14 cellular contexts compared by ENCODE assay signal in the genomic region with DNA sequence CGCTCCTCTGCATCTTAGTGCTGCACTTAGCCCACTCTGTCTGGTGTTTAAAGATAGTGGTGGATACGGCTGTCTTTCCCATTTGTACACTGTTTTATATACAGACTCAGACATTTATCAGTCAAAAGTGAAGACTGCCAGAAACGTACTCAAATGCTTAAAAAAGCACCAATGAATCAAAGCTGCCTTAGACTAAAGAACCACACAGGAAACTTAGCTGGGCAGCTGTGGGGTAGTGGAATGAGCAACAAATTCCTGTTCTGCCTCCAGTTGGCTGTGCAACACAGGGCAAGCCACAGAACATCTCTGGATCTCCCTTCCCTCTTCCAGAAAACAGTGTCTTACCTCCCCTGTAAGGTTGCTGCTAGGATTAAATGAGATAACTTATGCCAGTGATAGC.
A peak's percentile ranks its signal among the peaks of the same experiment; 100 is the strongest.
DNase-seq lines count a peak whose midpoint lies in the region; ATAC-seq, FAIRE-seq and TF ChIP-seq lines count a peak whose summit lies in the region.
"Had no signal": no experiment of that assay in that cellular context is flagged by ENCODE, and none has a peak within 500 bp of the region (broad histone marks: within the 10 kb centered on the region; RNA-seq: fewer than 3 reads in every experiment).

No MANE protein-coding gene starts in this region.

- H3K36me3 Mint-ChIP-seq in CD4-positive, alpha-beta T cell (ENCODE audit: low read depth) = no peaks in the 10 kb centered on the region
- no peaks in the 10 kb centered on the region for H3K36me3 Mint-ChIP-seq in activated CD8-positive, alpha-beta T cell treated with anti-CD3 and anti-CD28 coated beads for 36 hours (ENCODE audit: low read depth)
- H3K36me3 Mint-ChIP-seq in natural killer cell = no peaks in the 10 kb centered on the region

- no peaks in the 10 kb centered on the region for H3K27me3 ChIP-seq in CD4-positive, alpha-beta T cell (ENCODE audit: control insufficient read depth, insufficient read depth, low read length)
- no peaks in the 10 kb centered on the region for H3K27me3 ChIP-seq in right cardiac atrium (ENCODE audit: control insufficient read depth, insufficient read depth)
- H3K27me3 ChIP-seq in aorta (ENCODE audit: control insufficient read depth in 1 of 2, insufficient read depth in 2 of 2, low read length in 1 of 2) = no peaks in the 10 kb centered on the region
- H3K27me3 ChIP-seq: adrenal gland, right lobe of liver had no signal

- DNase-seq in CD4-positive, alpha-beta T cell = no peak
- DNase-seq in activated CD8-positive, alpha-beta T cell treated with anti-CD3 and anti-CD28 coated beads for 36 hours = peak; percentile 58
- DNase-seq in natural killer cell (no peak), right cardiac atrium (no peak), aorta (no peak), kidney (no peak), hepatic stellate cell (ENCODE audit: low spot score) (no peak)
- DNase-seq: adrenal gland, Karpas-422, NCI-H2227 treated with DMSO at 0.1 percent for 48 hours, right lobe of liver, RPMI8226 had no signal

- TF ChIP-seq CTCF in CD4-positive, alpha-beta T cell (IDR thresholded peaks at IDR 0.05) = no peak
- TF ChIP-seq CTCF in activated CD8-positive, alpha-beta T cell treated with anti-CD3 and anti-CD28 coated beads for 36 hours (IDR thresholded peaks at IDR 0.05) = no peak
- TF ChIP-seq CTCF in natural killer cell (IDR thresholded peaks at IDR 0.05) = no peak
- TF ChIP-seq CTCF in kidney (IDR thresholded peaks at IDR 0.05; ENCODE audit: borderline replicate concordance, extremely low read depth, insufficient read depth) = no peak

- WGBS in right cardiac atrium = 57% methylated on average over 3 of the region's 3 CpGs
- WGBS in aorta, 2 donors = 39 to 41% methylated on average over 3 of the region's 3 CpGs

- no peak overlapping the region for H3K9ac ChIP-seq in kidney (ENCODE audit: low read length in 2 of 2)

- no peak overlapping the region for H3K27ac Mint-ChIP-seq in CD4-positive, alpha-beta T cell
- H3K27ac Mint-ChIP-seq in activated CD8-positive, alpha-beta T cell treated with anti-CD3 and anti-CD28 coated beads for 36 hours = no peak overlapping the region
- H3K27ac Mint-ChIP-seq in natural killer cell = peak overlapping the region; percentile 26 to 55

- H3K4me1 ChIP-seq in right cardiac atrium (ENCODE audit: control insufficient read depth, insufficient read depth, low read length) (peaks cover 9% of the 10 kb centered on the region), aorta (ENCODE audit: control insufficient read depth in 1 of 2, insufficient read depth in 2 of 2, low read length in 2 of 2) (no peaks in the 10 kb centered on the region), kidney (ENCODE audit: control insufficient read depth in 1 of 2, insufficient read depth in 1 of 2, low read depth in 1 of 2, low read length in 2 of 2) (no peaks in the 10 kb centered on the region)

- H3K4me1 Mint-ChIP-seq in CD4-positive, alpha-beta T cell (ENCODE audit: low read depth) = peaks cover 36% of the 10 kb centered on the region
- H3K4me1 Mint-ChIP-seq in activated CD8-positive, alpha-beta T cell treated with anti-CD3 and anti-CD28 coated beads for 36 hours (ENCODE audit: low read depth) = peaks cover 41% of the 10 kb centered on the region
- peaks cover 28 to 52% of the 10 kb centered on the region in 2 donors for H3K4me1 Mint-ChIP-seq in natural killer cell

- no peaks in the 10 kb centered on the region for H3K9me3 ChIP-seq in CD4-positive, alpha-beta T cell (ENCODE audit: control insufficient read depth, low read length)
- H3K9me3 ChIP-seq in right cardiac atrium (ENCODE audit: control insufficient read depth, low read length) (no peaks in the 10 kb centered on the region), aorta (ENCODE audit: control insufficient read depth, low read length) (no peaks in the 10 kb centered on the region), kidney (ENCODE audit: control insufficient read depth in 1 of 2, low read length in 2 of 2) (no peaks in the 10 kb centered on the region)
- H3K9me3 ChIP-seq: adrenal gland, right lobe of liver had no signal

- no peak for FAIRE-seq in kidney (lab: Jason Lieb, UNC)
- FAIRE-seq: GM18507 had no signal

- POLR2A ChIA-PET in CD4-positive, alpha-beta T cell (lab: Charles Lee) = interaction anchor here (1.2 to 1.4 kb wide), 2 partner anchors 8 to 18 kb away, joined by 3 to 5 read pairs; no protein-coding TSS in a partner anchor
- POLR2A ChIA-PET in activated CD8-positive, alpha-beta T cell treated with anti-CD3 and anti-CD28 coated beads for 36 hours (lab: Charles Lee) = interaction anchor here (0.6 to 1.4 kb wide), 4 partner anchors 14 to 240 kb away, joined by 3 to 4 read pairs (median 4); no protein-coding TSS in a partner anchor

- ATAC-seq in CD4-positive, alpha-beta T cell (ENCODE audit: poor library complexity) = peak; percentile 43
- ATAC-seq in GM21447 (IDR thresholded peaks at IDR 0.05; ENCODE audit: unreplicated experiment) (peak; percentile 52), natural killer cell (no peak), right cardiac atrium (no peak), aorta (ENCODE audit: low FRiP score) (no peak)
- peak; percentile 84 for ATAC-seq in activated CD8-positive, alpha-beta T cell treated with anti-CD3 and anti-CD28 coated beads for 36 hours
- ATAC-seq: right lobe of liver had no signal

- H3K27me3 Mint-ChIP-seq in CD4-positive, alpha-beta T cell = no peaks in the 10 kb centered on the region
- no peaks in the 10 kb centered on the region for H3K27me3 Mint-ChIP-seq in activated CD8-positive, alpha-beta T cell treated with anti-CD3 and anti-CD28 coated beads for 36 hours
- H3K27me3 Mint-ChIP-seq in natural killer cell (ENCODE audit: low read depth in 2 of 2) = no peaks in the 10 kb centered on the region

- intact Hi-C loops in CD4-positive, alpha-beta T cell (cut with DNase I, micrococcal nuclease) = no loop called here
- intact Hi-C loops in activated CD8-positive, alpha-beta T cell treated with anti-CD3 and anti-CD28 coated beads for 36 hours (cut with micrococcal nuclease) = no loop called here
- intact Hi-C loops in natural killer cell (cut with micrococcal nuclease) = loop anchor here (10.0 kb wide), 1 partner anchor 126 kb away; no protein-coding TSS in a partner anchor
- intact Hi-C loops in right cardiac atrium (cut with DNase I) = no loop called here
- intact Hi-C loops in aorta (cut with DNase I) = no loop called here
- intact Hi-C loops in kidney (cut with DNase I) = no loop called here

- H3K4me3 Mint-ChIP-seq in CD4-positive, alpha-beta T cell = no peak overlapping the region
- H3K4me3 Mint-ChIP-seq in activated CD8-positive, alpha-beta T cell treated with anti-CD3 and anti-CD28 coated beads for 36 hours = no peak overlapping the region
- H3K4me3 Mint-ChIP-seq in natural killer cell = no peak overlapping the region

- no peak overlapping the region for H3K27ac ChIP-seq in CD4-positive, alpha-beta T cell (ENCODE audit: low read depth, low read length)
- H3K27ac ChIP-seq in right cardiac atrium (ENCODE audit: low read length) (no peak overlapping the region), aorta (ENCODE audit: low read depth in 1 of 2, low read length in 2 of 2) (no peak overlapping the region), kidney (ENCODE audit: low read depth in 2 of 2, low read length in 2 of 2) (no peak overlapping the region)
- H3K27ac ChIP-seq: right lobe of liver had no signal

- no peaks in the 10 kb centered on the region for H3K9me3 Mint-ChIP-seq in CD4-positive, alpha-beta T cell
- H3K9me3 Mint-ChIP-seq in activated CD8-positive, alpha-beta T cell treated with anti-CD3 and anti-CD28 coated beads for 36 hours = no peaks in the 10 kb centered on the region
- no peaks in the 10 kb centered on the region for H3K9me3 Mint-ChIP-seq in natural killer cell

- CTCF ChIA-PET in CD4-positive, alpha-beta T cell (lab: Charles Lee) = interaction anchor here (1.3 kb wide), 1 partner anchor 242 kb away, joined by 3 read pairs; no protein-coding TSS in a partner anchor
- CTCF ChIA-PET in activated CD8-positive, alpha-beta T cell treated with anti-CD3 and anti-CD28 coated beads for 36 hours (lab: Charles Lee) = interaction anchor here (0.9 to 1.7 kb wide), 2 partner anchors 76 to 143 kb away, joined by 3 to 5 read pairs; partner anchors contain the start of gene ATXN7L1

- no peak overlapping the region for H3K4me3 ChIP-seq in right cardiac atrium (ENCODE audit: low read length)
- H3K4me3 ChIP-seq in aorta (ENCODE audit: low read length in 2 of 2) = no peak overlapping the region
- H3K4me3 ChIP-seq in kidney (ENCODE audit: low read length in 2 of 2) = no peak overlapping the region
- H3K4me3 ChIP-seq: adrenal gland, right lobe of liver had no signal

- H3K36me3 ChIP-seq in aorta (ENCODE audit: control insufficient read depth in 1 of 2, insufficient read depth in 2 of 2, low read length in 1 of 2) (no peaks in the 10 kb centered on the region), kidney (ENCODE audit: control insufficient read depth in 1 of 2, insufficient read depth in 2 of 2, low read length in 2 of 2) (no peaks in the 10 kb centered on the region)
- H3K36me3 ChIP-seq: adrenal gland, right lobe of liver had no signal

Comparison
In these comparisons a context has a peak if more than half of its experiments do, and no peak if none do; other contexts are left out.
1. ATAC-seq: peak in CD4-positive, alpha-beta T cell (single experiment), GM21447 (single experiment) and activated CD8-positive, alpha-beta T cell treated with anti-CD3 and anti-CD28 coated beads for 36 hours (single experiment); none in natural killer cell (0 of 3), right cardiac atrium (0 of 2) and aorta (single experiment).
2. H3K27ac Mint-ChIP-seq: peak in natural killer cell (2 of 2); none in CD4-positive, alpha-beta T cell (single experiment) and activated CD8-positive, alpha-beta T cell treated with anti-CD3 and anti-CD28 coated beads for 36 hours (single experiment).